Comparison of ENCODE assay signal across 9 cellular contexts in genomic region chr6:27668442-27669275, GRCh38.
A peak's percentile ranks its signal among the peaks of the same experiment; 100 is the strongest.
DNase-seq lines count a peak whose midpoint lies in the region; ATAC-seq, FAIRE-seq and TF ChIP-seq lines count a peak whose summit lies in the region.
"Had no signal": no experiment of that assay in that cellular context is flagged by ENCODE, and none has a peak within 500 bp of the region (broad histone marks: within the 10 kb centered on the region; RNA-seq: fewer than 3 reads in every experiment).

No MANE protein-coding gene starts in this region.

- no peak for TF ChIP-seq CTCF in A549 (IDR thresholded peaks at IDR 0.05)
- TF ChIP-seq CTCF in hepatocyte (IDR thresholded peaks at IDR 0.05; ENCODE audit: poor library complexity) = no peak

- DNase-seq in A549 (ENCODE audit: low read depth in 1 of 2, low spot score in 1 of 2) (peak in 1 of 2 experiments; percentile 76), NCI-H524 treated with DMSO at 0.1 percent for 48 hours (lab: John Stamatoyannopoulos, UW) (peak; percentile 39), hepatocyte (ENCODE audit: low spot score) (peak; percentile 79), occipital lobe (lab: John Stamatoyannopoulos, UW) (no peak)
- DNase-seq in activated T-cell treated with anti-CD3 and anti-CD28 coated beads, Interleukin-2, amount 50 U/mL, for 1 hour = peak; percentile 44
- peak; percentile 59 for DNase-seq in stimulated activated CD4-positive, alpha-beta T cell treated with anti-CD3 and anti-CD28 coated beads, Interleukin-4, amount 100 ng/mL, for 1 hour

- H3K27me3 ChIP-seq in hepatocyte = peaks cover 26% of the 10 kb centered on the region

- no peaks in the 10 kb centered on the region for H3K79me2 ChIP-seq in hepatocyte

- peak overlapping the region in 1 of 2 experiments; percentile 53; a peak in 2 of 6 replicates for H3K27ac ChIP-seq in A549
- H3K27ac ChIP-seq in hepatocyte = no peak overlapping the region

- H3K4me3 ChIP-seq in A549 (peak overlapping the region; percentile 63), hepatocyte (peak overlapping the region; percentile 7)

- H4K20me1 ChIP-seq in hepatocyte (ENCODE audit: insufficient read depth, poor library complexity, severe bottlenecking) = no peaks in the 10 kb centered on the region

- H2AFZ ChIP-seq in hepatocyte = peak overlapping the region; percentile 36

- no peaks in the 10 kb centered on the region for H3K9me3 ChIP-seq in A549
- no peaks in the 10 kb centered on the region for H3K9me3 ChIP-seq in hepatocyte (ENCODE audit: low read depth)

- FAIRE-seq in A549 (lab: Jason Lieb, UNC) = no peak
- FAIRE-seq: islet of Langerhans had no signal

- CTCF ChIA-PET in A549 (lab: Yijun Ruan, JAX) = interaction anchor here (0.7 to 2.0 kb wide), 4 partner anchors 19 to 59 kb away, joined by 3 to 6 read pairs (median 4); no protein-coding TSS in a partner anchor

- H3K4me2 ChIP-seq in A549 (peak overlapping the region; percentile 84), hepatocyte (peak overlapping the region; percentile 76)

- 0 out of 5 replicates have a peak, but pooled peaks of 1 of the 2 experiments have one; percentile 9 for TF ChIP-seq RAD21 in A549 (conservative IDR thresholded peaks at IDR 0.05 in 1 of 2, IDR thresholded peaks at IDR 0.05 in 1 of 2)

- no peaks in the 10 kb centered on the region for H3K36me3 ChIP-seq in hepatocyte (replicated peaks; ENCODE audit: insufficient read depth, low read depth)

- WGBS in A549 (ENCODE audit: missing lambda C conversion rate) = 1% methylated on average over 35 of the region's 35 CpGs
- 3% methylated on average over 35 of the region's 35 CpGs for WGBS in hepatocyte (ENCODE audit: low lambda C conversion rate, missing lambda C conversion rate)

- TF ChIP-seq POLR2A in A549 (IDR thresholded peaks at IDR 0.05; ENCODE audit: low read length) = no peak

- POLR2A ChIA-PET in A549 (lab: Yijun Ruan, JAX) = interaction anchor here (2.0 kb wide), 1 partner anchor 38 kb away, joined by 6 read pairs; no protein-coding TSS in a partner anchor

- H3K4me1 ChIP-seq in A549 (peaks cover 18% of the 10 kb centered on the region), hepatocyte (ENCODE audit: insufficient read depth) (peaks cover 17% of the 10 kb centered on the region)

- ATAC-seq in A549 (peak; percentile 32 to 40; a peak in 5 of 6 replicates), GM18867 (IDR thresholded peaks at IDR 0.05; ENCODE audit: unreplicated experiment) (peak; percentile 1), HG03097 (IDR thresholded peaks at IDR 0.05; ENCODE audit: low FRiP score, unreplicated experiment) (no peak)

- no peaks in the 10 kb centered on the region for H3K9me2 ChIP-seq in hepatocyte (replicated peaks; ENCODE audit: insufficient read depth)

- TF ChIP-seq EP300 in A549 (IDR thresholded peaks at IDR 0.05) = no peak

TF ChIP-seq in A549, 52 proteins besides CTCF, POLR2A, EP300 and RAD21:
- TF ChIP-seq BCL3 (IDR thresholded peaks at IDR 0.05) (no peak), FOSL2 (IDR thresholded peaks at IDR 0.05) (no peak), FOSL2 (CRISPR knock-in tag; IDR thresholded peaks at IDR 0.05) (no peak), NFE2L2 (conservative IDR thresholded peaks at IDR 0.05; ENCODE audit: low read length) (no peak), GATA3 (IDR thresholded peaks at IDR 0.05; ENCODE audit: borderline replicate concordance) (no peak), ELK1 (IDR thresholded peaks at IDR 0.05; ENCODE audit: low read depth, low read length) (no peak), HOXB13 (CRISPR knock-in tag; IDR thresholded peaks at IDR 0.05; ENCODE audit: low read depth) (no peak), ZNF302 (CRISPR knock-in tag; IDR thresholded peaks at IDR 0.05) (no peak), CEBPB (IDR thresholded peaks at IDR 0.05) (peak in 1 of 2 experiments; percentile 3; a peak in 1 of 4 replicates), RFX5 (IDR thresholded peaks at IDR 0.05) (no peak), BHLHE40 (IDR thresholded peaks at IDR 0.05; ENCODE audit: low read depth, low read length) (no peak), MYC (IDR thresholded peaks at IDR 0.05; ENCODE audit: borderline replicate concordance, low read length) (no peak), POLR2AphosphoS2 (conservative IDR thresholded peaks at IDR 0.05; ENCODE audit: low read length) (no peak), NPAS2 (CRISPR knock-in tag; IDR thresholded peaks at IDR 0.05; ENCODE audit: borderline replicate concordance) (no peak), MAX (IDR thresholded peaks at IDR 0.05) (peak; percentile 50; the same call in 1 of the 2 replicates), HES2 (IDR thresholded peaks at IDR 0.05) (no peak), PBX3 (IDR thresholded peaks at IDR 0.05) (no peak), HOXA7 (CRISPR knock-in tag; IDR thresholded peaks at IDR 0.05) (no peak), RCOR1 (IDR thresholded peaks at IDR 0.05; ENCODE audit: low read depth, low read length) (no peak), ESRRA (IDR thresholded peaks at IDR 0.05; ENCODE audit: borderline replicate concordance, low read length) (no peak), SREBF2 (IDR thresholded peaks at IDR 0.05) (peak; percentile 51)
